In genomic region chr16:20799599-20799998, GRCh38 we compare ENCODE assay signal across 9 cellular contexts. TPM values are rescaled to one million over a fixed set of nuclear protein-coding genes. Genes with fewer than 3 reads are reported as not detected.
DNase-seq lines count a peak whose midpoint lies in the region; ATAC-seq, FAIRE-seq and TF ChIP-seq lines count a peak whose summit lies in the region.
"Had no signal": no experiment of that assay in that cellular context is flagged by ENCODE, and none has a peak within 500 bp of the region (broad histone marks: within the 10 kb centered on the region; RNA-seq: fewer than 3 reads in every experiment).

No MANE protein-coding gene starts in this region.

- POLR2A ChIA-PET in activated CD8-positive, alpha-beta T cell treated with anti-CD3 and anti-CD28 coated beads for 36 hours (lab: Charles Lee), result no interaction called here
- POLR2A ChIA-PET in activated CD8-positive, alpha-beta T cell treated with anti-CD3 and anti-CD28 coated beads, Interleukin-2, amount 10 ng/mL, durations not matched to agents 7 days and 5 days (lab: Charles Lee), result no interaction called here
- POLR2A ChIA-PET in HEK293T (lab: Yijun Ruan, JAX), result no interaction called here

- ATAC-seq in activated CD8-positive, alpha-beta T cell treated with anti-CD3 and anti-CD28 coated beads for 36 hours, result no peak
- no peak for ATAC-seq in activated CD8-positive, alpha-beta T cell treated with anti-CD3 and anti-CD28 coated beads, Interleukin-2, amount 10 ng/mL, durations not matched to agents 7 days and 5 days
- ATAC-seq in GM19035 (IDR thresholded peaks at IDR 0.05; ENCODE audit: unreplicated experiment) (no peak), GM18511 (IDR thresholded peaks at IDR 0.05; ENCODE audit: unreplicated experiment) (no peak)
- ATAC-seq: left colon had no signal

- no peak overlapping the region for H3K4me3 ChIP-seq in fibroblast of the aortic adventitia (ENCODE audit: low read depth, low read length)

- H3K9me3 Mint-ChIP-seq in activated CD8-positive, alpha-beta T cell treated with anti-CD3 and anti-CD28 coated beads for 36 hours, result no peaks in the 10 kb centered on the region
- no peaks in the 10 kb centered on the region for H3K9me3 Mint-ChIP-seq in activated CD8-positive, alpha-beta T cell treated with anti-CD3 and anti-CD28 coated beads, Interleukin-2, amount 10 ng/mL, durations not matched to agents 7 days and 5 days (ENCODE audit: insufficient read depth)
- no peaks in the 10 kb centered on the region for H3K9me3 Mint-ChIP-seq in type B pancreatic cell

- no peak for DNase-seq in activated CD8-positive, alpha-beta T cell treated with anti-CD3 and anti-CD28 coated beads for 36 hours
- DNase-seq in activated CD8-positive, alpha-beta T cell treated with anti-CD3 and anti-CD28 coated beads, Interleukin-2, amount 10 ng/mL, durations not matched to agents 7 days and 5 days, result no peak
- DNase-seq in RCC 7860 (ENCODE audit: low spot score), result no peak
- DNase-seq in fibroblast of the aortic adventitia (ENCODE audit: low read depth), result peak; percentile 67
- DNase-seq in type B pancreatic cell (ENCODE audit: extremely low spot score, unreplicated experiment), result no peak
- DNase-seq in HEK293T (ENCODE audit: extremely low spot score), result no peak
- DNase-seq: left colon had no signal

- H3K27ac Mint-ChIP-seq in activated CD8-positive, alpha-beta T cell treated with anti-CD3 and anti-CD28 coated beads for 36 hours, result no peak overlapping the region
- H3K27ac Mint-ChIP-seq in activated CD8-positive, alpha-beta T cell treated with anti-CD3 and anti-CD28 coated beads, Interleukin-2, amount 10 ng/mL, durations not matched to agents 7 days and 5 days, result no peak overlapping the region
- no peak overlapping the region for H3K27ac Mint-ChIP-seq in type B pancreatic cell

- peak; percentile 75 for FAIRE-seq in RCC 7860 (lab: Jason Lieb, UNC)

- no peak overlapping the region for H3K4me3 Mint-ChIP-seq in activated CD8-positive, alpha-beta T cell treated with anti-CD3 and anti-CD28 coated beads for 36 hours
- no peak overlapping the region for H3K4me3 Mint-ChIP-seq in activated CD8-positive, alpha-beta T cell treated with anti-CD3 and anti-CD28 coated beads, Interleukin-2, amount 10 ng/mL, durations not matched to agents 7 days and 5 days
- H3K4me3 Mint-ChIP-seq in type B pancreatic cell, result no peak overlapping the region

- H3K4me1 Mint-ChIP-seq in activated CD8-positive, alpha-beta T cell treated with anti-CD3 and anti-CD28 coated beads for 36 hours (ENCODE audit: low read depth), result peaks cover 12% of the 10 kb centered on the region
- peaks cover 23% of the 10 kb centered on the region for H3K4me1 Mint-ChIP-seq in activated CD8-positive, alpha-beta T cell treated with anti-CD3 and anti-CD28 coated beads, Interleukin-2, amount 10 ng/mL, durations not matched to agents 7 days and 5 days (ENCODE audit: low read depth)
- peaks cover 5% of the 10 kb centered on the region for H3K4me1 Mint-ChIP-seq in type B pancreatic cell (ENCODE audit: unreplicated experiment)

- peak; percentile 64 for TF ChIP-seq CTCF in activated CD8-positive, alpha-beta T cell treated with anti-CD3 and anti-CD28 coated beads for 36 hours (IDR thresholded peaks at IDR 0.05)
- peak; percentile 62 for TF ChIP-seq CTCF in fibroblast of the aortic adventitia (IDR thresholded peaks at IDR 0.05; ENCODE audit: insufficient read depth, low read length)
- peak; percentile 73 for TF ChIP-seq CTCF in type B pancreatic cell (conservative IDR thresholded peaks at IDR 0.05)

- intact Hi-C loops in activated CD8-positive, alpha-beta T cell treated with anti-CD3 and anti-CD28 coated beads for 36 hours (cut with micrococcal nuclease), result no loop called here

- H3K36me3 Mint-ChIP-seq in activated CD8-positive, alpha-beta T cell treated with anti-CD3 and anti-CD28 coated beads for 36 hours (ENCODE audit: low read depth), result peaks cover 15% of the 10 kb centered on the region
- H3K36me3 Mint-ChIP-seq in activated CD8-positive, alpha-beta T cell treated with anti-CD3 and anti-CD28 coated beads, Interleukin-2, amount 10 ng/mL, durations not matched to agents 7 days and 5 days (ENCODE audit: low read depth), result peaks cover 33% of the 10 kb centered on the region
- H3K36me3 Mint-ChIP-seq in type B pancreatic cell, result peaks cover 5% of the 10 kb centered on the region

- CTCF ChIA-PET in activated CD8-positive, alpha-beta T cell treated with anti-CD3 and anti-CD28 coated beads for 36 hours (lab: Charles Lee), result interaction anchor here (0.7 to 1.7 kb wide), 5 partner anchors 12 to 285 kb away, joined by 3 to 7 read pairs (median 4); no protein-coding TSS in a partner anchor
- CTCF ChIA-PET in activated CD8-positive, alpha-beta T cell treated with anti-CD3 and anti-CD28 coated beads, Interleukin-2, amount 10 ng/mL, durations not matched to agents 7 days and 5 days (lab: Charles Lee), result interaction anchor here (0.9 to 1.5 kb wide), 5 partner anchors 12 to 145 kb away, joined by 3 to 4 read pairs (median 4); no protein-coding TSS in a partner anchor
- CTCF ChIA-PET in HEK293T (lab: Yijun Ruan, JAX), result no interaction called here

- H3K27me3 Mint-ChIP-seq in activated CD8-positive, alpha-beta T cell treated with anti-CD3 and anti-CD28 coated beads for 36 hours, result no peaks in the 10 kb centered on the region
- no peaks in the 10 kb centered on the region for H3K27me3 Mint-ChIP-seq in activated CD8-positive, alpha-beta T cell treated with anti-CD3 and anti-CD28 coated beads, Interleukin-2, amount 10 ng/mL, durations not matched to agents 7 days and 5 days (ENCODE audit: low read depth)
- no peaks in the 10 kb centered on the region for H3K27me3 Mint-ChIP-seq in type B pancreatic cell

TF ChIP-seq in HEK293T, 16 proteins besides CTCF, POLR2A, EP300 and RAD21:
- TF ChIP-seq SP1 (IDR thresholded peaks at IDR 0.05) (no peak), LEF1 (IDR thresholded peaks at IDR 0.05; ENCODE audit: borderline replicate concordance) (no peak), NFRKB (IDR thresholded peaks at IDR 0.05) (no peak), ZNF384 (IDR thresholded peaks at IDR 0.05) (no peak), FOXM1 (IDR thresholded peaks at IDR 0.05; ENCODE audit: borderline replicate concordance) (no peak), ELF4 (IDR thresholded peaks at IDR 0.05) (no peak), TARDBP (IDR thresholded peaks at IDR 0.05) (no peak), HDGF (IDR thresholded peaks at IDR 0.05; ENCODE audit: borderline replicate concordance) (no peak), CTBP1 (IDR thresholded peaks at IDR 0.05; ENCODE audit: borderline replicate concordance) (no peak), PKNOX1 (IDR thresholded peaks at IDR 0.05) (no peak), FOXA1 (IDR thresholded peaks at IDR 0.05) (no peak), L3MBTL2 (conservative IDR thresholded peaks at IDR 0.05) (no peak), SUZ12 (IDR thresholded peaks at IDR 0.05) (no peak), FOXK2 (IDR thresholded peaks at IDR 0.05) (no peak), ARNT (IDR thresholded peaks at IDR 0.05) (no peak), BHLHE40 (IDR thresholded peaks at IDR 0.05; ENCODE audit: borderline replicate concordance) (no peak)

RNA-seq across cellular contexts. Expression of gene ERI2, which starts 6.7 kb away (rescaled TPM):
- 10 to 100 TPM; 16.1 to 17.7 TPM for total RNA-seq in activated CD8-positive, alpha-beta T cell treated with anti-CD3 and anti-CD28 coated beads for 36 hours
- 10 to 100 TPM; 15.0 to 15.4 TPM for total RNA-seq in activated CD8-positive, alpha-beta T cell treated with anti-CD3 and anti-CD28 coated beads, Interleukin-2, amount 10 ng/mL, durations not matched to agents 7 days and 5 days
- total RNA-seq in fibroblast of the aortic adventitia (ENCODE audit: low replicate concordance) (13.7 and 32.7 TPM in 2 replicates), type B pancreatic cell (ENCODE audit: low replicate concordance) (27.7 and 35.9 TPM in 2 replicates)

RNA-seq across cellular contexts. Expression of gene REXO5, which starts 6.7 kb away (rescaled TPM):
- total RNA-seq in activated CD8-positive, alpha-beta T cell treated with anti-CD3 and anti-CD28 coated beads for 36 hours, result 10 to 100 TPM; 16.4 to 20.4 TPM
- total RNA-seq in activated CD8-positive, alpha-beta T cell treated with anti-CD3 and anti-CD28 coated beads, Interleukin-2, amount 10 ng/mL, durations not matched to agents 7 days and 5 days, result 10 to 100 TPM; 10.6 to 11.2 TPM
- total RNA-seq in fibroblast of the aortic adventitia (ENCODE audit: low replicate concordance) (5.2 and 12.4 TPM in 2 replicates), type B pancreatic cell (ENCODE audit: low replicate concordance) (4.5 and 8.2 TPM in 2 replicates)

RNA-seq across cellular contexts. Expression of gene ACSM3, which starts 35.8 kb away (rescaled TPM):
- total RNA-seq in activated CD8-positive, alpha-beta T cell treated with anti-CD3 and anti-CD28 coated beads for 36 hours, result 10 to 100 TPM; 16.1 to 16.6 TPM
- total RNA-seq in activated CD8-positive, alpha-beta T cell treated with anti-CD3 and anti-CD28 coated beads, Interleukin-2, amount 10 ng/mL, durations not matched to agents 7 days and 5 days, result 1 to 10 TPM; 5.1 TPM
- total RNA-seq in fibroblast of the aortic adventitia (ENCODE audit: low replicate concordance), result 0.27 and 0.65 TPM in 2 replicates
- 22.6 and 51.2 TPM in 2 replicates for total RNA-seq in type B pancreatic cell (ENCODE audit: low replicate concordance)

RNA-seq across cellular contexts. Expression of gene THUMPD1, which starts 58.0 kb away (rescaled TPM):
- 10 to 100 TPM; 44.9 to 45.0 TPM for total RNA-seq in activated CD8-positive, alpha-beta T cell treated with anti-CD3 and anti-CD28 coated beads for 36 hours
- 10 to 100 TPM; 39.2 to 43.8 TPM for total RNA-seq in activated CD8-positive, alpha-beta T cell treated with anti-CD3 and anti-CD28 coated beads, Interleukin-2, amount 10 ng/mL, durations not matched to agents 7 days and 5 days
- total RNA-seq in fibroblast of the aortic adventitia (ENCODE audit: low replicate concordance) (17.3 and 58.2 TPM in 2 replicates), type B pancreatic cell (ENCODE audit: low replicate concordance) (38.5 and 39.0 TPM in 2 replicates)
